In the genomic region with DNA sequence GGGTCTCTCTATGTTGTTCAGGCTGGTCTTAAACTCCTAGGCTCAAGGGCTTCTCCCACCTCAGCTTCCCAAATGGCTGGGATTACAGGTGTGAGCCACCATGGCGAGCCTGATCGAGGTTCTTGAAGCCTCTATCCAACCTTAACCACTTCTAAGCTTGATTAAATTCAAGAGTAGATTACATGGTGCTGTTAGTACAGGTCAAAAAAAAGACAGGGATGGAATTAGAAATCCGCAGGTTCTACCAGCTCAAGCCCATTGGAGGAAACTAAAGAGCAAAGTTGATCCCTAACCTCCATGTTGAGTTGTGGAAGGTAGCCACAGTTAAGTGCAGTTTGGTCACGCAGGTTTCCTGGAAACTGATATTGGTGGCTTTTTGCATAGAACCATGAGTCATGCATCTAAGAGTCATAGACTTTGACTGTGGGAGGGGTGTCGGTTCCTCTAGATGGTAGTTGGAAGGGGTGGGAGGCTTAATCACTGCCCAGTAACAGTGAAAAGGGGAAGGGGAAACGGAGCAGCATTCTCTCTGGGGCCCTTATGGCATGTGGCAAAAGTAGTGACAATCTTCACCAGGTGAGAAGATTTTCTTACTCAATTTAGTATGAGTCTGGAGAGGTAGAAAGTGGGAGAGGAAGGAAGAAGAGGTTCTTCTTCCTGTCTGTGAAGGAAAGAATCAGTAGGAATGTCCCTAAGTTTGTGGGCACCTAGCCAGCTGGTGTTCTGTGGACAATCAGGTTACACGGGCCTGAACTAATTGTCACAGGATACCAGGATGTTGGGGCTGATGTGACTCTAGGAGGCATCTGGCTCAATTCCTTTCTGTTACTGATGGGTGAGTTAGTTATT, we compare ENCODE assay signal across 1 cellular context.
A peak's percentile ranks its signal among the peaks of the same experiment; 100 is the strongest.
TF ChIP-seq lines count a peak whose summit lies in the region.

No MANE protein-coding gene starts in this region.

TF ChIP-seq in GM12878, 131 proteins besides CTCF, POLR2A, EP300 and RAD21 (continued from another document and continues in another):
- TF ChIP-seq SMAD1 (IDR thresholded peaks at IDR 0.05; ENCODE audit: low read depth, partially characterized antibody): no peak
- peak; percentile 69; the same call in 1 of the 2 replicates for TF ChIP-seq CREM (IDR thresholded peaks at IDR 0.05; ENCODE audit: low read depth)
- peak; percentile 78 for TF ChIP-seq IKZF1 (conservative IDR thresholded peaks at IDR 0.05)
- TF ChIP-seq EZH2 (IDR thresholded peaks at IDR 0.05; ENCODE audit: borderline replicate concordance, control insufficient read depth, low read depth, low read length): no peak
- TF ChIP-seq SUPT20H (IDR thresholded peaks at IDR 0.05; ENCODE audit: borderline replicate concordance, control insufficient read depth, low read depth, low read length): no peak
- no peak for TF ChIP-seq TBL1XR1 (IDR thresholded peaks at IDR 0.05; ENCODE audit: low read depth, low read length)
- TF ChIP-seq RFX5 (IDR thresholded peaks at IDR 0.05; ENCODE audit: low read depth, low read length): no peak
- TF ChIP-seq DPF2 (IDR thresholded peaks at IDR 0.05): 0 out of 2 replicates have a peak, but pooled peaks have one; percentile 55
- TF ChIP-seq, protein P1, sequence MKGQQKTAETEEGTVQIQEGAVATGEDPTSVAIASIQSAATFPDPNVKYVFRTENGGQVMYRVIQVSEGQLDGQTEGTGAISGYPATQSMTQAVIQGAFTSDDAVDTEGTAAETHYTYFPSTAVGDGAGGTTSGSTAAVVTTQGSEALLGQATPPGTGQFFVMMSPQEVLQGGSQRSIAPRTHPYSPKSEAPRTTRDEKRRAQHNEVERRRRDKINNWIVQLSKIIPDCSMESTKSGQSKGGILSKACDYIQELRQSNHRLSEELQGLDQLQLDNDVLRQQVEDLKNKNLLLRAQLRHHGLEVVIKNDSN (IDR thresholded peaks at IDR 0.05; ENCODE audit: borderline replicate concordance, extremely low read length, insufficient read depth, low read depth, low read length): no peak
- TF ChIP-seq HDAC2 (IDR thresholded peaks at IDR 0.05): no peak
- no peak for TF ChIP-seq KLF5 (IDR thresholded peaks at IDR 0.05; ENCODE audit: partially characterized antibody)
- peak; percentile 69 for TF ChIP-seq EED (IDR thresholded peaks at IDR 0.05; ENCODE audit: low read depth)
- TF ChIP-seq NRF1 (conservative IDR thresholded peaks at IDR 0.05; ENCODE audit: low read depth, low read length): no peak
- no peak for TF ChIP-seq RAD51 (IDR thresholded peaks at IDR 0.05)
- TF ChIP-seq E4F1 (IDR thresholded peaks at IDR 0.05; ENCODE audit: borderline replicate concordance, partially characterized antibody): no peak
- peak; percentile 35 for TF ChIP-seq MEF2B (IDR thresholded peaks at IDR 0.05; ENCODE audit: partially characterized antibody, poor library complexity, severe bottlenecking)
- no peak for TF ChIP-seq NR2F1 (conservative IDR thresholded peaks at IDR 0.05)
- TF ChIP-seq, protein P2, sequence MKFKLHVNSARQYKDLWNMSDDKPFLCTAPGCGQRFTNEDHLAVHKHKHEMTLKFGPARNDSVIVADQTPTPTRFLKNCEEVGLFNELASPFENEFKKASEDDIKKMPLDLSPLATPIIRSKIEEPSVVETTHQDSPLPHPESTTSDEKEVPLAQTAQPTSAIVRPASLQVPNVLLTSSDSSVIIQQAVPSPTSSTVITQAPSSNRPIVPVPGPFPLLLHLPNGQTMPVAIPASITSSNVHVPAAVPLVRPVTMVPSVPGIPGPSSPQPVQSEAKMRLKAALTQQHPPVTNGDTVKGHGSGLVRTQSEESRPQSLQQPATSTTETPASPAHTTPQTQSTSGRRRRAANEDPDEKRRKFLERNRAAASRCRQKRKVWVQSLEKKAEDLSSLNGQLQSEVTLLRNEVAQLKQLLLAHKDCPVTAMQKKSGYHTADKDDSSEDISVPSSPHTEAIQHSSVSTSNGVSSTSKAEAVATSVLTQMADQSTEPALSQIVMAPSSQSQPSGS (IDR thresholded peaks at IDR 0.05; ENCODE audit: low read length): peak; percentile 56; the same call in 1 of the 2 replicates
- TF ChIP-seq, protein P3, sequence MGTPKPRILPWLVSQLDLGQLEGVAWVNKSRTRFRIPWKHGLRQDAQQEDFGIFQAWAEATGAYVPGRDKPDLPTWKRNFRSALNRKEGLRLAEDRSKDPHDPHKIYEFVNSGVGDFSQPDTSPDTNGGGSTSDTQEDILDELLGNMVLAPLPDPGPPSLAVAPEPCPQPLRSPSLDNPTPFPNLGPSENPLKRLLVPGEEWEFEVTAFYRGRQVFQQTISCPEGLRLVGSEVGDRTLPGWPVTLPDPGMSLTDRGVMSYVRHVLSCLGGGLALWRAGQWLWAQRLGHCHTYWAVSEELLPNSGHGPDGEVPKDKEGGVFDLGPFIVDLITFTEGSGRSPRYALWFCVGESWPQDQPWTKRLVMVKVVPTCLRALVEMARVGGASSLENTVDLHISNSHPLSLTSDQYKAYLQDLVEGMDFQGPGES (IDR thresholded peaks at IDR 0.05): no peak
- TF ChIP-seq, protein P4, sequence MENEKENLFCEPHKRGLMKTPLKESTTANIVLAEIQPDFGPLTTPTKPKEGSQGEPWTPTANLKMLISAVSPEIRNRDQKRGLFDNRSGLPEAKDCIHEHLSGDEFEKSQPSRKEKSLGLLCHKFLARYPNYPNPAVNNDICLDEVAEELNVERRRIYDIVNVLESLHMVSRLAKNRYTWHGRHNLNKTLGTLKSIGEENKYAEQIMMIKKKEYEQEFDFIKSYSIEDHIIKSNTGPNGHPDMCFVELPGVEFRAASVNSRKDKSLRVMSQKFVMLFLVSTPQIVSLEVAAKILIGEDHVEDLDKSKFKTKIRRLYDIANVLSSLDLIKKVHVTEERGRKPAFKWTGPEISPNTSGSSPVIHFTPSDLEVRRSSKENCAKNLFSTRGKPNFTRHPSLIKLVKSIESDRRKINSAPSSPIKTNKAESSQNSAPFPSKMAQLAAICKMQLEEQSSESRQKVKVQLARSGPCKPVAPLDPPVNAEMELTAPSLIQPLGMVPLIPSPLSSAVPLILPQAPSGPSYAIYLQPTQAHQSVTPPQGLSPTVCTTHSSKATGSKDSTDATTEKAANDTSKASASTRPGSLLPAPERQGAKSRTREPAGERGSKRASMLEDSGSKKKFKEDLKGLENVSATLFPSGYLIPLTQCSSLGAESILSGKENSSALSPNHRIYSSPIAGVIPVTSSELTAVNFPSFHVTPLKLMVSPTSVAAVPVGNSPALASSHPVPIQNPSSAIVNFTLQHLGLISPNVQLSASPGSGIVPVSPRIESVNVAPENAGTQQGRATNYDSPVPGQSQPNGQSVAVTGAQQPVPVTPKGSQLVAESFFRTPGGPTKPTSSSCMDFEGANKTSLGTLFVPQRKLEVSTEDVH (IDR thresholded peaks at IDR 0.05; ENCODE audit: low read depth, partially characterized antibody): no peak
- TF ChIP-seq NR2C2 (IDR thresholded peaks at IDR 0.05; ENCODE audit: borderline replicate concordance, control insufficient read depth, insufficient read length, low read depth): no peak
- TF ChIP-seq STAT1 (conservative IDR thresholded peaks at IDR 0.05): no peak
- no peak for TF ChIP-seq ZNF207 (IDR thresholded peaks at IDR 0.05; ENCODE audit: borderline replicate concordance)
- 0 out of 2 replicates have a peak, but pooled peaks have one; percentile 45 for TF ChIP-seq CREB1 (IDR thresholded peaks at IDR 0.05; ENCODE audit: low read depth)
- TF ChIP-seq GABPA (IDR thresholded peaks at IDR 0.05; ENCODE audit: low read depth): 0 out of 2 replicates have a peak, but pooled peaks have one; percentile 24
- TF ChIP-seq MEF2A (IDR thresholded peaks at IDR 0.05; ENCODE audit: insufficient read depth, low read depth, low read length): 0 out of 2 replicates have a peak, but pooled peaks have one; percentile 11
- no peak for TF ChIP-seq CEBPB (IDR thresholded peaks at IDR 0.05; ENCODE audit: borderline replicate concordance in 1 of 2, low read depth in 2 of 2, low read length in 2 of 2)
- no peak for TF ChIP-seq ZNF622 (IDR thresholded peaks at IDR 0.05)
- TF ChIP-seq RELA (IDR thresholded peaks at IDR 0.05; ENCODE audit: borderline replicate concordance, partially characterized antibody): no peak
- TF ChIP-seq NFIC (IDR thresholded peaks at IDR 0.05; ENCODE audit: low read depth, low read length): 0 out of 2 replicates have a peak, but pooled peaks have one; percentile 45
- peak; percentile 71 for TF ChIP-seq YY1 (IDR thresholded peaks at IDR 0.05; ENCODE audit: low read depth, low read length)
- peak; percentile 55; the same call in 1 of the 2 replicates for TF ChIP-seq POLR2AphosphoS5 (IDR thresholded peaks at IDR 0.05; ENCODE audit: low read length)
- TF ChIP-seq FOS (IDR thresholded peaks at IDR 0.05; ENCODE audit: borderline replicate concordance, extremely low read depth, insufficient read length): no peak
- TF ChIP-seq KAT2A (conservative IDR thresholded peaks at IDR 0.05; ENCODE audit: control insufficient read depth, low read depth, low read length): no peak
- TF ChIP-seq, protein P5, sequence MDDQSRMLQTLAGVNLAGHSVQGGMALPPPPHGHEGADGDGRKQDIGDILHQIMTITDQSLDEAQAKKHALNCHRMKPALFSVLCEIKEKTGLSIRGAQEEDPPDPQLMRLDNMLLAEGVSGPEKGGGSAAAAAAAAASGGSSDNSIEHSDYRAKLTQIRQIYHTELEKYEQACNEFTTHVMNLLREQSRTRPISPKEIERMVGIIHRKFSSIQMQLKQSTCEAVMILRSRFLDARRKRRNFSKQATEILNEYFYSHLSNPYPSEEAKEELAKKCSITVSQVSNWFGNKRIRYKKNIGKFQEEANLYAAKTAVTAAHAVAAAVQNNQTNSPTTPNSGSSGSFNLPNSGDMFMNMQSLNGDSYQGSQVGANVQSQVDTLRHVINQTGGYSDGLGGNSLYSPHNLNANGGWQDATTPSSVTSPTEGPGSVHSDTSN (IDR thresholded peaks at IDR 0.05; ENCODE audit: insufficient replicate concordance, low read depth, low read length): no peak
- TF ChIP-seq STAT3 (IDR thresholded peaks at IDR 0.05; ENCODE audit: low read depth, low read length): no peak
- TF ChIP-seq REST (IDR thresholded peaks at IDR 0.05; ENCODE audit: low read depth, low read length): no peak
- TF ChIP-seq RUNX3 (IDR thresholded peaks at IDR 0.05; ENCODE audit: low read length): peak; percentile 79
- no peak for TF ChIP-seq NBN (IDR thresholded peaks at IDR 0.05)
- TF ChIP-seq BHLHE40 (IDR thresholded peaks at IDR 0.05; ENCODE audit: borderline replicate concordance in 1 of 2, low read depth in 2 of 2, low read length in 1 of 2): peak; percentile 35 to 43; a peak in 2 of 4 replicates
- no peak for TF ChIP-seq BRCA1 (IDR thresholded peaks at IDR 0.05; ENCODE audit: low read depth, low read length)
